8 cellular contexts compared by ENCODE assay signal in the genomic region with DNA sequence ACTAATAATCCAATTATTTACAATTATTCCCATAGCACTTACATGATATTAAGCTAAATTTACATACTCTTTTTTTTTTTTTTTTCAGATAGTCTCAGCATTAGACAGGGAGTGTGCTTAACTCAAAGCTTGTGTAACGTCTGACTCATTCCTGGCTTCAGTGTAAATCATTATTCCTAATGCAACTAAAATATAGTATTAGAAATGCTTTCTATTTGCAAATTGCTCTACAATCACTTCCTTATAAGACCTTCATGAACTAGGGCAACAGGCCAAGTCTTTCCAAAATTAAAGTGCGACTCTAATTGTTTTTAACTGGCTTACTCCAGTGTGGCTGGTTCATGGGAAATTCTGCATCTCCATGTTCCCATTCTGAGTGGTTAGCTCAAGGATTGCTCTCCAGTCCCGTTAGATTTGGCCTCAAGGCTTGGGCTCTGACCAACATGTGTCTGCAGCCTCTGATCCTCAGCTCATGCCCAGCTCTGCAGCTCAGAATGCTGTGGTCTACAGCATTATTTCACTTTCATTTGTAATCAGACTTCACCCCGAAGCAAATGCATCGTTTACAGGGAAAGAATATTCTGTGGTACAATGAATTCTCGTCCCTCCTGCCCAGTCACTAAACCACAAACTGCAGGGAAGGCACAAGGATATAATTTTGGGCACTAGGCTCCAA.
DNase-seq lines count a peak whose midpoint lies in the region; ATAC-seq and TF ChIP-seq lines count a peak whose summit lies in the region.

No MANE protein-coding gene starts in this region.

- CTCF ChIA-PET in activated CD4-positive, alpha-beta memory T cell treated with anti-CD3 and anti-CD28 coated beads, Interleukin-2, amount 10 ng/mL, durations not matched to agents 7 days and 5 days (lab: Charles Lee) = no interaction called here

- no peaks in the 10 kb centered on the region for H4K20me1 ChIP-seq in KMS-11 (ENCODE audit: insufficient read depth)

- no peak overlapping the region for H3K4me3 Mint-ChIP-seq in activated CD4-positive, alpha-beta memory T cell treated with anti-CD3 and anti-CD28 coated beads, Interleukin-2, amount 10 ng/mL, durations not matched to agents 7 days and 5 days

- H3K4me2 ChIP-seq in KMS-11 = peak overlapping the region; percentile 30; the same call in 1 of the 2 replicates

- no peak overlapping the region for H3K4me3 ChIP-seq in KMS-11 (IDR thresholded peaks at IDR 0.05; ENCODE audit: insufficient read depth, low read depth, low read length)
- no peak overlapping the region for H3K4me3 ChIP-seq in ovary

- no peak for TF ChIP-seq POLR2A in ovary (IDR thresholded peaks at IDR 0.05)

- DNase-seq in COLO829 (ENCODE audit: low spot score) = peak; percentile 10
- DNase-seq in foreskin keratinocyte = peak; percentile 37 to 69
- no peak for DNase-seq in NCI-H748 (lab: John Stamatoyannopoulos, UW; ENCODE audit: unreplicated experiment)
- no peak for DNase-seq in T-helper 2 cell
- DNase-seq in ovary = no peak
- no peak for DNase-seq in activated CD4-positive, alpha-beta memory T cell treated with anti-CD3 and anti-CD28 coated beads, Interleukin-2, amount 10 ng/mL, durations not matched to agents 7 days and 5 days

- ATAC-seq in GM21526 (IDR thresholded peaks at IDR 0.05; ENCODE audit: low FRiP score, unreplicated experiment) (peak; percentile 63), foreskin keratinocyte (peak; percentile 72)

- no peaks in the 10 kb centered on the region for H3K9me3 ChIP-seq in ovary

- POLR2A ChIA-PET in activated CD4-positive, alpha-beta memory T cell treated with anti-CD3 and anti-CD28 coated beads, Interleukin-2, amount 10 ng/mL, durations not matched to agents 7 days and 5 days (lab: Charles Lee) = no interaction called here

- no peak for TF ChIP-seq EP300 in ovary (IDR thresholded peaks at IDR 0.05)

- 12 to 15% (median 15%) methylated on average over 6 of the region's 6 CpGs for WGBS in ovary, 3 donors

- H3K27me3 Mint-ChIP-seq in activated CD4-positive, alpha-beta memory T cell treated with anti-CD3 and anti-CD28 coated beads, Interleukin-2, amount 10 ng/mL, durations not matched to agents 7 days and 5 days = peaks cover 4% of the 10 kb centered on the region

- H3K79me2 ChIP-seq in KMS-11 (ENCODE audit: insufficient read depth, low read depth) = no peaks in the 10 kb centered on the region

- H3K27me3 ChIP-seq in KMS-11 (ENCODE audit: insufficient read depth, low read depth) = no peaks in the 10 kb centered on the region
- H3K27me3 ChIP-seq in foreskin keratinocyte = no peaks in the 10 kb centered on the region
- no peaks in the 10 kb centered on the region for H3K27me3 ChIP-seq in ovary

- no peak overlapping the region for H3K27ac Mint-ChIP-seq in activated CD4-positive, alpha-beta memory T cell treated with anti-CD3 and anti-CD28 coated beads, Interleukin-2, amount 10 ng/mL, durations not matched to agents 7 days and 5 days

- TF ChIP-seq CTCF in KMS-11 (conservative IDR thresholded peaks at IDR 0.05; ENCODE audit: low read depth, low read length) (no peak), foreskin keratinocyte (conservative IDR thresholded peaks at IDR 0.05) (no peak), ovary (IDR thresholded peaks at IDR 0.05) (no peak)

- H3K4me1 Mint-ChIP-seq in activated CD4-positive, alpha-beta memory T cell treated with anti-CD3 and anti-CD28 coated beads, Interleukin-2, amount 10 ng/mL, durations not matched to agents 7 days and 5 days = no peaks in the 10 kb centered on the region

- H2AFZ ChIP-seq in KMS-11 (ENCODE audit: low read depth) = peak overlapping the region; percentile 7; the same call in 1 of the 2 replicates

- no peak overlapping the region for H3K9ac ChIP-seq in KMS-11

- H3K27ac ChIP-seq in KMS-11 (no peak overlapping the region), foreskin keratinocyte (no peak overlapping the region), ovary (peak overlapping the region in 1 of 2 donors; percentile 10)

- H3K4me1 ChIP-seq in KMS-11 (ENCODE audit: low read depth, poor library complexity, severe bottlenecking) (peaks cover 13% of the 10 kb centered on the region), foreskin keratinocyte (no peaks in the 10 kb centered on the region), ovary (ENCODE audit: insufficient read depth) (peaks cover 13% of the 10 kb centered on the region)

- intact Hi-C loops in ovary (cut with DNase I) = no loop called here

- H3K36me3 ChIP-seq in KMS-11 (ENCODE audit: insufficient read depth) = no peaks in the 10 kb centered on the region
- no peaks in the 10 kb centered on the region for H3K36me3 ChIP-seq in ovary

- H3K36me3 Mint-ChIP-seq in activated CD4-positive, alpha-beta memory T cell treated with anti-CD3 and anti-CD28 coated beads, Interleukin-2, amount 10 ng/mL, durations not matched to agents 7 days and 5 days (ENCODE audit: low read depth) = no peaks in the 10 kb centered on the region

- H3K9me3 Mint-ChIP-seq in activated CD4-positive, alpha-beta memory T cell treated with anti-CD3 and anti-CD28 coated beads, Interleukin-2, amount 10 ng/mL, durations not matched to agents 7 days and 5 days = no peaks in the 10 kb centered on the region

Comparison
In these comparisons a context has a peak if more than half of its experiments do, and no peak if none do; other contexts are left out.
1. DNase-seq: peak in COLO829 (single experiment) and foreskin keratinocyte (2 of 2); none in NCI-H748 (single experiment), T-helper 2 cell (0 of 5), ovary (0 of 5) and activated CD4-positive, alpha-beta memory T cell treated with anti-CD3 and anti-CD28 coated beads, Interleukin-2, amount 10 ng/mL, durations not matched to agents 7 days and 5 days (single experiment).